Comparison of ENCODE assay signal across 1 cellular context in the genomic region with DNA sequence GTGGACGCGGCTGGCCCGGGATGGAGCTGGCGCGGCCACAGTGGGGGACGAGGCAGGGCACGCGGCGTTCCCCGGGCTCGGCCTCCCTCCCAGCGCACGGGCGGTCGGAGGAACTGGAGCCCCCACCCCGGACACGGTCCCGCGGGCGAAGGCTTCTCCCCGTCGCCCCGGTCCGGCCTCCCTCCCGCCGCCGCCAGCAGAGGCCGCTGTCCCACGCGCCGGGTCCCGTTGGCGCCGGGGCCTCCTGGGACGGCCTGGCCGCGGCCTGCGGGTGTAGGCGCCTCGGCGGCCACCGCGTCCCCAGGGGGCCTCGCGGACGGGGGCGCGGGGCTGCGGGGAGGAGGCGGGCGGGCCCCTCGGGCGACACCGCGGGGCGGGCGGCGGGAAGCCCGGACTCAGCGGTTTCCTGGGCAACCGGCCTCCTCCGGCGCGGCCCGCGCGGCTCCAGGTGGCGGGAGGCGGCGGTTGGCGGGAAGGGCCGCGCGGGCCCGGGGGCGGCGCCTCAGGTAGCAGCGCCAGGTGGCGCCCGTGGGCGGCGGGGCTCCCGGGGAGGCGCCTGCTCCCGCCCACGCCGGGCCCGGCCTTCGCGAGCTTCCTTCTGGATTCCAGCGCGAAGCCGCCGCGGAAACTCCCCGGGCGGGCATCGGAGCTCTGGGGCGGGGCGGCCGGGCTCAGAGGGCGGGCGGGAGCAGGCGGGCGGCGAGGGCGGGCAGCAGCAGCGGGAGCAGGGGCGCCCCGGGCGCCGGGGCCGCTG.
TF ChIP-seq lines count a peak whose summit lies in the region.

No MANE protein-coding gene starts in this region.

TF ChIP-seq in GM12878, 131 proteins besides CTCF, POLR2A, EP300 and RAD21 (continued from another document):
- TF ChIP-seq, protein P1, sequence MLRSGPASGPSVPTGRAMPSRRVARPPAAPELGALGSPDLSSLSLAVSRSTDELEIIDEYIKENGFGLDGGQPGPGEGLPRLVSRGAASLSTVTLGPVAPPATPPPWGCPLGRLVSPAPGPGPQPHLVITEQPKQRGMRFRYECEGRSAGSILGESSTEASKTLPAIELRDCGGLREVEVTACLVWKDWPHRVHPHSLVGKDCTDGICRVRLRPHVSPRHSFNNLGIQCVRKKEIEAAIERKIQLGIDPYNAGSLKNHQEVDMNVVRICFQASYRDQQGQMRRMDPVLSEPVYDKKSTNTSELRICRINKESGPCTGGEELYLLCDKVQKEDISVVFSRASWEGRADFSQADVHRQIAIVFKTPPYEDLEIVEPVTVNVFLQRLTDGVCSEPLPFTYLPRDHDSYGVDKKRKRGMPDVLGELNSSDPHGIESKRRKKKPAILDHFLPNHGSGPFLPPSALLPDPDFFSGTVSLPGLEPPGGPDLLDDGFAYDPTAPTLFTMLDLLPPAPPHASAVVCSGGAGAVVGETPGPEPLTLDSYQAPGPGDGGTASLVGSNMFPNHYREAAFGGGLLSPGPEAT (IDR thresholded peaks at IDR 0.05; ENCODE audit: low read depth): no peak
- TF ChIP-seq RAD51 (IDR thresholded peaks at IDR 0.05): no peak
- TF ChIP-seq MYC (IDR thresholded peaks at IDR 0.05; ENCODE audit: insufficient read depth, insufficient read length, insufficient replicate concordance, low read length, severe bottlenecking): no peak
- peak; percentile 40; the same call in 1 of the 2 replicates for TF ChIP-seq ZNF207 (IDR thresholded peaks at IDR 0.05; ENCODE audit: borderline replicate concordance)
- no peak for TF ChIP-seq SRF (IDR thresholded peaks at IDR 0.05; ENCODE audit: low read depth in 2 of 2, low read length in 2 of 2)
- no peak for TF ChIP-seq ATF7 (IDR thresholded peaks at IDR 0.05; ENCODE audit: low read depth)
- TF ChIP-seq ESRRA (IDR thresholded peaks at IDR 0.05; ENCODE audit: low read length): no peak
- no peak for TF ChIP-seq HCFC1 (IDR thresholded peaks at IDR 0.05; ENCODE audit: low read length)
- TF ChIP-seq, protein P2, sequence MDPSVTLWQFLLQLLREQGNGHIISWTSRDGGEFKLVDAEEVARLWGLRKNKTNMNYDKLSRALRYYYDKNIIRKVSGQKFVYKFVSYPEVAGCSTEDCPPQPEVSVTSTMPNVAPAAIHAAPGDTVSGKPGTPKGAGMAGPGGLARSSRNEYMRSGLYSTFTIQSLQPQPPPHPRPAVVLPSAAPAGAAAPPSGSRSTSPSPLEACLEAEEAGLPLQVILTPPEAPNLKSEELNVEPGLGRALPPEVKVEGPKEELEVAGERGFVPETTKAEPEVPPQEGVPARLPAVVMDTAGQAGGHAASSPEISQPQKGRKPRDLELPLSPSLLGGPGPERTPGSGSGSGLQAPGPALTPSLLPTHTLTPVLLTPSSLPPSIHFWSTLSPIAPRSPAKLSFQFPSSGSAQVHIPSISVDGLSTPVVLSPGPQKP (IDR thresholded peaks at IDR 0.05; ENCODE audit: low read depth, low read length): no peak
- no peak for TF ChIP-seq MTA2 (IDR thresholded peaks at IDR 0.05; ENCODE audit: low read depth)
- TF ChIP-seq, protein P3, sequence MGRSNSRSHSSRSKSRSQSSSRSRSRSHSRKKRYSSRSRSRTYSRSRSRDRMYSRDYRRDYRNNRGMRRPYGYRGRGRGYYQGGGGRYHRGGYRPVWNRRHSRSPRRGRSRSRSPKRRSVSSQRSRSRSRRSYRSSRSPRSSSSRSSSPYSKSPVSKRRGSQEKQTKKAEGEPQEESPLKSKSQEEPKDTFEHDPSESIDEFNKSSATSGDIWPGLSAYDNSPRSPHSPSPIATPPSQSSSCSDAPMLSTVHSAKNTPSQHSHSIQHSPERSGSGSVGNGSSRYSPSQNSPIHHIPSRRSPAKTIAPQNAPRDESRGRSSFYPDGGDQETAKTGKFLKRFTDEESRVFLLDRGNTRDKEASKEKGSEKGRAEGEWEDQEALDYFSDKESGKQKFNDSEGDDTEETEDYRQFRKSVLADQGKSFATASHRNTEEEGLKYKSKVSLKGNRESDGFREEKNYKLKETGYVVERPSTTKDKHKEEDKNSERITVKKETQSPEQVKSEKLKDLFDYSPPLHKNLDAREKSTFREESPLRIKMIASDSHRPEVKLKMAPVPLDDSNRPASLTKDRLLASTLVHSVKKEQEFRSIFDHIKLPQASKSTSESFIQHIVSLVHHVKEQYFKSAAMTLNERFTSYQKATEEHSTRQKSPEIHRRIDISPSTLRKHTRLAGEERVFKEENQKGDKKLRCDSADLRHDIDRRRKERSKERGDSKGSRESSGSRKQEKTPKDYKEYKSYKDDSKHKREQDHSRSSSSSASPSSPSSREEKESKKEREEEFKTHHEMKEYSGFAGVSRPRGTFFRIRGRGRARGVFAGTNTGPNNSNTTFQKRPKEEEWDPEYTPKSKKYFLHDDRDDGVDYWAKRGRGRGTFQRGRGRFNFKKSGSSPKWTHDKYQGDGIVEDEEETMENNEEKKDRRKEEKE (IDR thresholded peaks at IDR 0.05): 0 out of 2 replicates have a peak, but pooled peaks have one; percentile 27
- no peak for TF ChIP-seq ZBED1 (IDR thresholded peaks at IDR 0.05; ENCODE audit: borderline replicate concordance)
- TF ChIP-seq YBX1 (IDR thresholded peaks at IDR 0.05): no peak
- TF ChIP-seq MEF2B (IDR thresholded peaks at IDR 0.05; ENCODE audit: partially characterized antibody, poor library complexity, severe bottlenecking): peak; percentile 42
- TF ChIP-seq RB1 (IDR thresholded peaks at IDR 0.05; ENCODE audit: borderline replicate concordance): peak; percentile 96; the same call in 1 of the 2 replicates
- TF ChIP-seq SMC3 (IDR thresholded peaks at IDR 0.05; ENCODE audit: borderline replicate concordance, low read length): peak; percentile 48; the same call in 1 of the 2 replicates
- TF ChIP-seq, protein P4, sequence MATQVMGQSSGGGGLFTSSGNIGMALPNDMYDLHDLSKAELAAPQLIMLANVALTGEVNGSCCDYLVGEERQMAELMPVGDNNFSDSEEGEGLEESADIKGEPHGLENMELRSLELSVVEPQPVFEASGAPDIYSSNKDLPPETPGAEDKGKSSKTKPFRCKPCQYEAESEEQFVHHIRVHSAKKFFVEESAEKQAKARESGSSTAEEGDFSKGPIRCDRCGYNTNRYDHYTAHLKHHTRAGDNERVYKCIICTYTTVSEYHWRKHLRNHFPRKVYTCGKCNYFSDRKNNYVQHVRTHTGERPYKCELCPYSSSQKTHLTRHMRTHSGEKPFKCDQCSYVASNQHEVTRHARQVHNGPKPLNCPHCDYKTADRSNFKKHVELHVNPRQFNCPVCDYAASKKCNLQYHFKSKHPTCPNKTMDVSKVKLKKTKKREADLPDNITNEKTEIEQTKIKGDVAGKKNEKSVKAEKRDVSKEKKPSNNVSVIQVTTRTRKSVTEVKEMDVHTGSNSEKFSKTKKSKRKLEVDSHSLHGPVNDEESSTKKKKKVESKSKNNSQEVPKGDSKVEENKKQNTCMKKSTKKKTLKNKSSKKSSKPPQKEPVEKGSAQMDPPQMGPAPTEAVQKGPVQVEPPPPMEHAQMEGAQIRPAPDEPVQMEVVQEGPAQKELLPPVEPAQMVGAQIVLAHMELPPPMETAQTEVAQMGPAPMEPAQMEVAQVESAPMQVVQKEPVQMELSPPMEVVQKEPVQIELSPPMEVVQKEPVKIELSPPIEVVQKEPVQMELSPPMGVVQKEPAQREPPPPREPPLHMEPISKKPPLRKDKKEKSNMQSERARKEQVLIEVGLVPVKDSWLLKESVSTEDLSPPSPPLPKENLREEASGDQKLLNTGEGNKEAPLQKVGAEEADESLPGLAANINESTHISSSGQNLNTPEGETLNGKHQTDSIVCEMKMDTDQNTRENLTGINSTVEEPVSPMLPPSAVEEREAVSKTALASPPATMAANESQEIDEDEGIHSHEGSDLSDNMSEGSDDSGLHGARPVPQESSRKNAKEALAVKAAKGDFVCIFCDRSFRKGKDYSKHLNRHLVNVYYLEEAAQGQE (IDR thresholded peaks at IDR 0.05; ENCODE audit: low read depth, low read length): no peak
- no peak for TF ChIP-seq NBN (IDR thresholded peaks at IDR 0.05)
- TF ChIP-seq LARP7 (IDR thresholded peaks at IDR 0.05): peak; percentile 91; the same call in 1 of the 2 replicates
- TF ChIP-seq KLF5 (IDR thresholded peaks at IDR 0.05; ENCODE audit: partially characterized antibody): no peak
TF ChIP-seq in GM12878: peak in this region for 26.
